9 cellular contexts compared by ENCODE assay signal in genomic region chr11:66429983-66430602, GRCh38. TPM values are rescaled to one million over a fixed set of nuclear protein-coding genes. Genes with fewer than 3 reads are reported as not detected.
DNase-seq lines count a peak whose midpoint lies in the region; ATAC-seq and TF ChIP-seq lines count a peak whose summit lies in the region.
"Had no signal": no experiment of that assay in that cellular context is flagged by ENCODE, and none has a peak within 500 bp of the region (broad histone marks: within the 10 kb centered on the region; RNA-seq: fewer than 3 reads in every experiment).

No MANE protein-coding gene starts in this region.

- peaks cover 9% of the 10 kb centered on the region for H3F3A ChIP-seq in GM23338 (replicated peaks; ENCODE audit: low read depth)

- H3K4me2 ChIP-seq in GM23338 = no peak overlapping the region

- H4K20me1 ChIP-seq in GM23338 (replicated peaks; ENCODE audit: insufficient read depth) = peaks cover 4% of the 10 kb centered on the region; the same call in 1 of the 2 replicates

- H3K27ac Mint-ChIP-seq in GM23338 = no peak overlapping the region

- CTCF ChIA-PET in AG04449 (lab: Yijun Ruan, JAX) = interaction anchor here (0.8 to 24.8 kb wide), 10 partner anchors 9 to 248 kb away, joined by 3 to 1169 read pairs (median 6); partner anchors contain the start of genes DPP3, MRPL11, NPAS4 and RBM4B

- POLR2A ChIA-PET in AG04449 (lab: Yijun Ruan, JAX) = interaction anchor here (0.5 to 1.0 kb wide), 2 partner anchors 9 to 141 kb away, joined by 3 read pairs; partner anchors contain the start of genes MRPL11 and YIF1A

- H3K27ac ChIP-seq in GM23338 (ENCODE audit: low read depth) = no peak overlapping the region
- no peak overlapping the region for H3K27ac ChIP-seq in lung (ENCODE audit: low read depth in 1 of 2, low read length in 1 of 2)
- H3K27ac ChIP-seq: skin epidermis had no signal

- no peaks in the 10 kb centered on the region; the same call in 2 of the 3 replicates for H3K9me3 Mint-ChIP-seq in GM23338

- 34 to 35% methylated on average over 9 of the region's 9 CpGs for WGBS in lung, 2 donors

- no peaks in the 10 kb centered on the region for H3K9me3 ChIP-seq in lung (ENCODE audit: control insufficient read depth in 2 of 2, insufficient read depth in 1 of 2, low read length in 1 of 2)

- H3K27me3 ChIP-seq in GM23338 (ENCODE audit: insufficient read depth) (no peaks in the 10 kb centered on the region), lung (ENCODE audit: control insufficient read depth, insufficient read depth) (no peaks in the 10 kb centered on the region)

- H3K36me3 ChIP-seq in GM23338 (ENCODE audit: insufficient read depth) (peaks cover 3% of the 10 kb centered on the region; the same call in 1 of the 2 replicates), lung (ENCODE audit: control insufficient read depth in 2 of 2, insufficient read depth in 2 of 2, low read length in 2 of 2) (peaks cover 1 to 3% of the 10 kb centered on the region in 2 donors)

- no peaks in the 10 kb centered on the region for H3K79me2 ChIP-seq in GM23338 (replicated peaks; ENCODE audit: insufficient read depth)

- DNase-seq in AG04449 (ENCODE audit: low read depth, low spot score) = no peak
- DNase-seq in GM23338 (ENCODE audit: low spot score) = peak; percentile 94
- peak; percentile 87 for DNase-seq in NCI-H510A treated with DMSO at 0.1 percent for 48 hours (lab: John Stamatoyannopoulos, UW)
- DNase-seq in activated CD4-positive, alpha-beta T cell treated with anti-CD3 and anti-CD28 coated beads, Interleukin-2, amount 50 U/mL, for 1 hour = peak; percentile 73
- peak; percentile 84 for DNase-seq in dermis blood vessel endothelial cell
- DNase-seq in lung (ENCODE audit: low spot score) = peak; percentile 65
- peak; percentile 57 for DNase-seq in stimulated activated CD8-positive, alpha-beta memory T cell treated with anti-CD3 and anti-CD28 coated beads, Interleukin-15, amount 100 ng/mL, for 1 hour (ENCODE audit: low read depth)

- TF ChIP-seq CTCF in AG04449 (IDR thresholded peaks at IDR 0.05; ENCODE audit: insufficient read depth, low read length, missing control alignments) = peak; percentile 90
- peak; percentile 92 to 95 for TF ChIP-seq CTCF in GM23338 (conservative IDR thresholded peaks at IDR 0.05; ENCODE audit: low read depth in 2 of 2)
- TF ChIP-seq CTCF in lung (IDR thresholded peaks at IDR 0.05; ENCODE audit: control extremely low read depth, extremely low read depth) = peak; percentile 50

- H3K4me1 ChIP-seq in GM23338 (ENCODE audit: insufficient read depth) (no peaks in the 10 kb centered on the region), lung (ENCODE audit: control insufficient read depth in 2 of 2, insufficient read depth in 2 of 2, low read length in 2 of 2) (no peaks in the 10 kb centered on the region)

- ATAC-seq in GM23338 (peak; percentile 98), lung (ENCODE audit: insufficient read depth, low FRiP score) (no peak), GM21367 (IDR thresholded peaks at IDR 0.05; ENCODE audit: unreplicated experiment) (no peak)

- H3K4me1 Mint-ChIP-seq in GM23338 = no peaks in the 10 kb centered on the region

- peaks cover 17% of the 10 kb centered on the region for H3K36me3 Mint-ChIP-seq in GM23338 (ENCODE audit: low read depth)

- peaks cover 5% of the 10 kb centered on the region for H3K27me3 Mint-ChIP-seq in GM23338 (ENCODE audit: insufficient read depth, low read depth, poor library complexity)

- H3K4me3 ChIP-seq in AG04449 (ENCODE audit: low read depth, low read length) (no peak overlapping the region), GM23338 (no peak overlapping the region), lung (no peak overlapping the region)
- H3K4me3 ChIP-seq: skin epidermis had no signal

- no peak overlapping the region for H2AFZ ChIP-seq in GM23338

- no peaks in the 10 kb centered on the region for H3K9me2 ChIP-seq in GM23338 (ENCODE audit: insufficient read depth)

- H3K4me3 Mint-ChIP-seq in GM23338 = no peak overlapping the region; the same call in 2 of the 3 replicates

TF ChIP-seq in GM23338, 12 proteins besides CTCF, POLR2A, EP300 and RAD21 (continues in another document):
- TF ChIP-seq EZH2phosphoT487 (IDR thresholded peaks at IDR 0.05; ENCODE audit: unreplicated experiment) (no peak), EZH2 (IDR thresholded peaks at IDR 0.05; ENCODE audit: low read depth, unreplicated experiment) (no peak), POLR2AphosphoS5 (IDR thresholded peaks at IDR 0.05; ENCODE audit: low read depth) (no peak), ETS1 (IDR thresholded peaks at IDR 0.05) (no peak)

RNA-seq across cellular contexts. Expression of gene MRPL11, which starts 8.6 kb away (rescaled TPM):
- 139 and 234 TPM in 2 replicates for total RNA-seq in GM23338 (2014; rRNA removed; shearing (Covaris generic))
- polyA plus RNA-seq in GM23338 (2016; fragmentation: Nextera tagmentation; extraction: Ambion mirVana) (236 and 237 TPM in 2 replicates), lung (10 to 100 TPM; 35.8 to 56.8 TPM)
- total RNA-seq in dermis blood vessel endothelial cell (40.7 and 61.1 TPM in 2 replicates), lung (10 to 100 TPM; 32.7 to 46.6 TPM)

RNA-seq across cellular contexts. Expression of gene NPAS4, which starts 9.3 kb away (rescaled TPM):
- total RNA-seq in GM23338 (2014; rRNA removed; shearing (Covaris generic)) = 0.35 and 0.97 TPM in 2 replicates
- polyA plus RNA-seq in GM23338 (2016; fragmentation: Nextera tagmentation; extraction: Ambion mirVana) (0.66 and 0.71 TPM in 2 replicates), lung (under 1 TPM; 0.07 to 0.14 TPM)
- total RNA-seq in dermis blood vessel endothelial cell (not detected in 2 replicates), lung (under 1 TPM; 0.06 to 0.09 TPM)

RNA-seq across cellular contexts. Expression of gene PELI3, which starts 36.6 kb away (rescaled TPM):
- total RNA-seq in GM23338 (2014; rRNA removed; shearing (Covaris generic)) = 8.5 and 9.1 TPM in 2 replicates
- polyA plus RNA-seq in GM23338 (2016; fragmentation: Nextera tagmentation; extraction: Ambion mirVana) (2.2 and 2.8 TPM in 2 replicates), lung (1 to 10 TPM; 6.1 to 8.9 TPM)
- total RNA-seq in dermis blood vessel endothelial cell (3.7 and 4.9 TPM in 2 replicates), lung (10 to 100 TPM in 1 of 2 donors, 1 to 10 TPM in 1; 4.9 to 12.6 TPM)

RNA-seq across cellular contexts. Expression of gene DPP3, which starts 50.1 kb away (rescaled TPM):
- total RNA-seq in GM23338 (2014; rRNA removed; shearing (Covaris generic)) = 85.9 and 101 TPM in 2 replicates
- polyA plus RNA-seq in GM23338 (2016; fragmentation: Nextera tagmentation; extraction: Ambion mirVana) (22.2 and 22.7 TPM in 2 replicates), lung (10 to 100 TPM; 25.4 to 63.9 TPM)
- total RNA-seq in dermis blood vessel endothelial cell (50.5 and 71.7 TPM in 2 replicates), lung (10 to 100 TPM; 25.5 to 76.3 TPM)

RNA-seq across cellular contexts. Expression of gene SLC29A2, which starts 58.5 kb away (rescaled TPM):
- total RNA-seq in GM23338 (2014; rRNA removed; shearing (Covaris generic)) = 26.3 and 31.1 TPM in 2 replicates
- polyA plus RNA-seq in GM23338 (2016; fragmentation: Nextera tagmentation; extraction: Ambion mirVana) (26.0 TPM in 2 replicates), lung (10 to 100 TPM; 13.1 to 14.3 TPM)
- total RNA-seq in dermis blood vessel endothelial cell (1.2 and 2.3 TPM in 2 replicates), lung (10 to 100 TPM in 1 of 2 donors, 1 to 10 TPM in 1; 6.5 to 19.4 TPM)
